11 cellular contexts compared by ENCODE assay signal in the genomic region with DNA sequence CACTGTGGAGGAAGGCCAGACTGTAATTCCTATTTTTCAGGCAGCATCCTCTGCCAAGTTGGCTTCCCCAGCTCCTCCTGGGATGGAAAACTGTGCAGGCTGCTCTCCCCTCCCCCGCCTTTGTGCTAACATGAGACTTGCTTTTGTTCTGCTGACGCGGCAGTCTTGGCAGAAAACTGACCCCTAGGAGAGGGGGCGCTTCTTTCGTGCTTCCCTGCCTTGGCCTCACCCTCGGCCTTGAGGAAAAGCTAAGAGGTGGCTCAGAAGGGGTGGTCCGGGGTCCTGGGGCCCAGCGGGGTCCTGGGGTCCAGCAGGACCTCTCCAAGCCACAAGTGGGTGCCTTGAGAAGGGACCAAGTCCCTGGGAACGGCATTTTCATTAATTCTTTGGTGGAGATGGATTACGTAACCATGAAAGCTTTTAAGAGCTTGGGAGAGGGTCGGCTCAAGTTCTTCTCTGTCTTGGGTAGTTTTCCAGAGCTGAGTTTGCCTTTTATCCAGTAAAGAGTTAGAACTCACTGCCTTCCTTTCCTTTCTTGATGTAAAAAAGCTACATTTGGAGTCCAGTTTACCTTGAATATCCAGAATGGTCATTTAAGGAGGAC. TPM values are rescaled to one million over a fixed set of nuclear protein-coding genes. Genes with fewer than 3 reads are reported as not detected.
DNase-seq lines count a peak whose midpoint lies in the region; ATAC-seq and TF ChIP-seq lines count a peak whose summit lies in the region.
"Had no signal": no experiment of that assay in that cellular context is flagged by ENCODE, and none has a peak within 500 bp of the region (broad histone marks: within the 10 kb centered on the region; RNA-seq: fewer than 3 reads in every experiment).

No MANE protein-coding gene starts in this region.

- no peaks in the 10 kb centered on the region for H3K27me3 ChIP-seq in adipocyte (replicated peaks; ENCODE audit: control insufficient read depth, insufficient read depth, low read length)
- H3K27me3 ChIP-seq in testis = no peaks in the 10 kb centered on the region

- in situ Hi-C loops in GM13976 (cut with MboI; ENCODE audit: low sequenced_read_pairs, unreplicated experiment) = no loop called here

- TF ChIP-seq POLR2A in testis (IDR thresholded peaks at IDR 0.05) = no peak

- WGBS in testis, 2 donors = 34 to 49% methylated on average over 11 of the region's 11 CpGs

- peak overlapping the region; percentile 78 for H3K9ac ChIP-seq in adipocyte (ENCODE audit: low read length)

- no peak for TF ChIP-seq CTCF in testis (IDR thresholded peaks at IDR 0.05)
- no peak for TF ChIP-seq CTCF in GM13976 (IDR thresholded peaks at IDR 0.05; ENCODE audit: borderline replicate concordance, control extremely low read depth, extremely low read depth, insufficient read depth, missing control alignments)

- no peak for DNase-seq in adipocyte (ENCODE audit: low read depth)
- DNase-seq in fibroblast of the conjunctiva (ENCODE audit: low read depth) = peak; percentile 77
- peak; percentile 78 for DNase-seq in mucosa of gallbladder (ENCODE audit: low spot score)
- peak; percentile 92 for DNase-seq in testis
- no peak for DNase-seq in stimulated activated naive CD8-positive, alpha-beta T cell treated with anti-CD3 and anti-CD28 coated beads, Interleukin-15, Interleukin-2, amounts not matched to agents 100 U/mL and 50 U/mL, for 24 hours
- no peak for DNase-seq in GM13976 (ENCODE audit: low spot score)
- DNase-seq: naive B cell, NCI-H2171 treated with DMSO at 0.1 percent for 48 hours had no signal

- H3K4me1 ChIP-seq in adipocyte (ENCODE audit: control insufficient read depth, insufficient read depth, low read length) (peaks cover 50% of the 10 kb centered on the region), testis (peaks cover 45% of the 10 kb centered on the region)

- ATAC-seq in stimulated activated naive CD8-positive, alpha-beta T cell treated with anti-CD3 and anti-CD28 coated beads, Interleukin-15, Interleukin-2, amounts not matched to agents 100 U/mL and 50 U/mL, for 24 hours = no peak
- ATAC-seq in GM19395 (IDR thresholded peaks at IDR 0.05; ENCODE audit: unreplicated experiment) = no peak
- no peak for ATAC-seq in GM21515 (IDR thresholded peaks at IDR 0.05; ENCODE audit: unreplicated experiment)
- ATAC-seq: stimulated activated effector memory CD8-positive, alpha-beta T cell treated with anti-CD3 and anti-CD28 coated beads, Interleukin-12 subunit alpha, Interleukin-12 subunit beta, amount 100 ng/mL, for 72 hours had no signal

- peak overlapping the region; percentile 27 for H3K4me3 ChIP-seq in adipocyte (ENCODE audit: low read length)
- H3K4me3 ChIP-seq in testis = no peak overlapping the region

- peak overlapping the region; percentile 87 to 91 for H3K27ac ChIP-seq in testis

- intact Hi-C loops in testis (cut with DNase I; ENCODE audit: low total_unique reads) = no loop called here

- H3K9me3 ChIP-seq in adipocyte (ENCODE audit: control insufficient read depth, low read length) (no peaks in the 10 kb centered on the region), testis (no peaks in the 10 kb centered on the region)

- peaks cover 27% of the 10 kb centered on the region for H3K36me3 ChIP-seq in adipocyte (ENCODE audit: control insufficient read depth, insufficient read depth, low read length, severe bottlenecking)
- no peaks in the 10 kb centered on the region for H3K36me3 ChIP-seq in testis (ENCODE audit: low read depth, missing control alignments)

RNA-seq across cellular contexts. Expression of a gene that starts 51.0 kb away (rescaled TPM):
- total RNA-seq in mucosa of gallbladder (30.6 TPM), testis (10 to 100 TPM; 18.3 to 29.4 TPM)
- 20.2 TPM for polyA plus RNA-seq in testis (ENCODE audit: insufficient read depth, low read depth, low replicate concordance)

Comparison
In these comparisons a context has a peak if more than half of its experiments do, and no peak if none do; other contexts are left out.
1. DNase-seq: peak in fibroblast of the conjunctiva (single experiment), mucosa of gallbladder (single experiment) and testis (single experiment); none in adipocyte (single experiment), stimulated activated naive CD8-positive, alpha-beta T cell treated with anti-CD3 and anti-CD28 coated beads, Interleukin-15, Interleukin-2, amounts not matched to agents 100 U/mL and 50 U/mL, for 24 hours (single experiment) and GM13976 (single experiment).